In genomic region chr6:79030511-79030910, GRCh38 we compare ENCODE assay signal across 24 cellular contexts. TPM values are rescaled to one million over a fixed set of nuclear protein-coding genes. Genes with fewer than 3 reads are reported as not detected.
DNase-seq lines count a peak whose midpoint lies in the region; ATAC-seq, FAIRE-seq and TF ChIP-seq lines count a peak whose summit lies in the region.
"Had no signal": no experiment of that assay in that cellular context is flagged by ENCODE, and none has a peak within 500 bp of the region (broad histone marks: within the 10 kb centered on the region; RNA-seq: fewer than 3 reads in every experiment).

No MANE protein-coding gene starts in this region.

- no peak overlapping the region for H3K4me3 Mint-ChIP-seq in T-helper 17 cell

- peaks cover 3% of the 10 kb centered on the region for H3F3A ChIP-seq in SK-N-SH (replicated peaks; ENCODE audit: insufficient read depth)

- no peak for TF ChIP-seq RAD21 in SK-N-SH (IDR thresholded peaks at IDR 0.05; ENCODE audit: low read length)

- H3K4me1 ChIP-seq in SK-N-SH (ENCODE audit: control insufficient read depth in 1 of 2, insufficient read depth in 2 of 2, low read depth in 1 of 2, low read length in 1 of 2), result peaks cover 0 to 2% of the 10 kb centered on the region in 2 experiments; a peak in 1 of 4 replicates
- no peaks in the 10 kb centered on the region for H3K4me1 ChIP-seq in kidney (ENCODE audit: control insufficient read depth in 1 of 2, insufficient read depth in 1 of 2, low read depth in 1 of 2, low read length in 2 of 2)
- peaks cover 0 to 26% (median 0%) of the 10 kb centered on the region in 3 donors for H3K4me1 ChIP-seq in gastroesophageal sphincter
- H3K4me1 ChIP-seq: SJCRH30 had no signal

- TF ChIP-seq POLR2A in gastroesophageal sphincter (IDR thresholded peaks at IDR 0.05), result no peak

- H3K9me2 ChIP-seq in SK-N-SH, result no peaks in the 10 kb centered on the region

- H3K27ac ChIP-seq in SK-N-SH (ENCODE audit: low read depth in 2 of 2, low read length in 1 of 2) (no peak overlapping the region), kidney (ENCODE audit: low read depth in 2 of 2, low read length in 2 of 2) (no peak overlapping the region), gastroesophageal sphincter (no peak overlapping the region)
- H3K27ac ChIP-seq: 22Rv1, C4-2B, GM23248, KMS-11, SJCRH30 had no signal

- POLR2A ChIA-PET in SK-N-SH (lab: Yijun Ruan, JAX), result no interaction called here

- peaks cover 11 to 20% of the 10 kb centered on the region in 2 experiments for H3K36me3 ChIP-seq in SK-N-SH (replicated peaks in 1 of 2; ENCODE audit: control insufficient read depth in 1 of 2, insufficient read depth in 2 of 2, low read length in 1 of 2)
- no peaks in the 10 kb centered on the region for H3K36me3 ChIP-seq in kidney (ENCODE audit: control insufficient read depth in 1 of 2, insufficient read depth in 2 of 2, low read length in 2 of 2)
- peaks cover 0 to 21% of the 10 kb centered on the region in 2 donors for H3K36me3 ChIP-seq in gastroesophageal sphincter

- H3K27me3 Mint-ChIP-seq in T-helper 17 cell, result no peaks in the 10 kb centered on the region

- H3K4me1 Mint-ChIP-seq in T-helper 17 cell, result peaks cover 34% of the 10 kb centered on the region

- no peak for TF ChIP-seq CTCF in SK-N-SH (IDR thresholded peaks at IDR 0.05)
- no peak for TF ChIP-seq CTCF in kidney (IDR thresholded peaks at IDR 0.05; ENCODE audit: borderline replicate concordance, extremely low read depth, insufficient read depth)
- no peak for TF ChIP-seq CTCF in gastroesophageal sphincter (IDR thresholded peaks at IDR 0.05)

- H3K4me3 ChIP-seq in SK-N-SH (ENCODE audit: low read depth in 2 of 2, low read length in 1 of 2) (no peak overlapping the region), kidney (ENCODE audit: low read length in 2 of 2) (no peak overlapping the region), gastroesophageal sphincter (no peak overlapping the region)
- H3K4me3 ChIP-seq: GM23248, SJCRH30 had no signal

- no peaks in the 10 kb centered on the region for H3K79me2 ChIP-seq in SK-N-SH (ENCODE audit: insufficient read depth)

- peak overlapping the region; percentile 66 for H3K27ac Mint-ChIP-seq in T-helper 17 cell

- H3K27me3 ChIP-seq in SK-N-SH (ENCODE audit: insufficient read depth) (no peaks in the 10 kb centered on the region), gastroesophageal sphincter (no peaks in the 10 kb centered on the region)
- H3K27me3 ChIP-seq: SJCRH30 had no signal

- peak; percentile 83 for FAIRE-seq in kidney (lab: Jason Lieb, UNC)
- FAIRE-seq: G401.6, HepG2 had no signal

- H3K9me3 ChIP-seq in SK-N-SH (no peaks in the 10 kb centered on the region), T-helper 17 cell (ENCODE audit: control insufficient read depth, low read length, poor library complexity, severe bottlenecking) (no peaks in the 10 kb centered on the region), kidney (ENCODE audit: control insufficient read depth in 1 of 2, low read length in 2 of 2) (no peaks in the 10 kb centered on the region), gastroesophageal sphincter (no peaks in the 10 kb centered on the region)
- H3K9me3 ChIP-seq: SJCRH30 had no signal

- CTCF ChIA-PET in SK-N-SH (lab: Yijun Ruan, JAX), result interaction anchor here (1.1 kb wide), 1 partner anchor 30 kb away, joined by 3 read pairs; no protein-coding TSS in a partner anchor

- no peaks in the 10 kb centered on the region for H4K20me1 ChIP-seq in SK-N-SH (ENCODE audit: insufficient read depth)

- 92% methylated on average over 1 of the region's 1 CpG for WGBS in SK-N-SH (ENCODE audit: low lambda C conversion rate)
- 92% methylated on average over 1 of the region's 1 CpG for WGBS in gastroesophageal sphincter (ENCODE audit: low coverage in 1 of 2), 2 donors

- ATAC-seq in SK-N-SH treated with all-trans-retinoic acid at 6 μM for 48 hours, result no peak
- no peak for ATAC-seq in T-helper 17 cell
- ATAC-seq in gastroesophageal sphincter, result no peak
- ATAC-seq: HCT116, HepG2, Panc1 had no signal

- H3K9ac ChIP-seq in SK-N-SH (no peak overlapping the region), kidney (ENCODE audit: low read length in 2 of 2) (no peak overlapping the region)
- H3K9ac ChIP-seq: KMS-11 had no signal

- no peak for TF ChIP-seq EP300 in SK-N-SH (IDR thresholded peaks at IDR 0.05; ENCODE audit: borderline replicate concordance in 1 of 2, low read depth in 1 of 2, low read length in 1 of 2)
- TF ChIP-seq EP300 in gastroesophageal sphincter (IDR thresholded peaks at IDR 0.05), result no peak

- peaks cover 12% of the 10 kb centered on the region for H3K36me3 Mint-ChIP-seq in T-helper 17 cell (ENCODE audit: low read depth)

- no peak overlapping the region for H2AFZ ChIP-seq in SK-N-SH (ENCODE audit: low read depth)
- H2AFZ ChIP-seq: GM23248 had no signal

- no peak overlapping the region for H3K4me2 ChIP-seq in SK-N-SH
- H3K4me2 ChIP-seq: KMS-11 had no signal

- intact Hi-C loops in kidney (cut with DNase I), result no loop called here

- DNase-seq in SK-N-SH (no peak), T-helper 17 cell (no peak), kidney (no peak), renal cortical epithelial cell (ENCODE audit: low read depth) (peak; percentile 5), HuH-7.5 (ENCODE audit: low spot score) (no peak), NCI-H1436 (lab: John Stamatoyannopoulos, UW) (no peak)
- DNase-seq: AML-193, GM23248, NCI-H1048, NCI-H146, NCI-H2029 treated with DMSO at 0.1 percent for 48 hours, NCI-H2171, NCI-H446, NCI-H526 treated with DMSO at 0.1 percent for 48 hours, SJCRH30 had no signal

TF ChIP-seq in SK-N-SH treated with all-trans-retinoic acid at 6 μM for 48 hours, 23 proteins besides CTCF, POLR2A, EP300 and RAD21:
- peak; percentile 20; the same call in 1 of the 2 replicates for TF ChIP-seq ISL1 (CRISPR knock-in tag; IDR thresholded peaks at IDR 0.05)
- TF ChIP-seq ZNF565 (CRISPR knock-in tag; conservative IDR thresholded peaks at IDR 0.05; ENCODE audit: low read depth), result no peak
- no peak for TF ChIP-seq SNAI2 (CRISPR knock-in tag; IDR thresholded peaks at IDR 0.05)
- TF ChIP-seq CREB5 (CRISPR knock-in tag; IDR thresholded peaks at IDR 0.05; ENCODE audit: low read depth), result no peak

TF ChIP-seq in SK-N-SH, 30 proteins besides CTCF, POLR2A, EP300 and RAD21 (continues in another document):
- TF ChIP-seq REST (IDR thresholded peaks at IDR 0.05; ENCODE audit: low read depth, low read length) (no peak), EZH2phosphoT487 (IDR thresholded peaks at IDR 0.05; ENCODE audit: borderline replicate concordance, low read depth) (no peak), MEF2A (IDR thresholded peaks at IDR 0.05; ENCODE audit: borderline replicate concordance, low read depth) (no peak), FOXM1 (IDR thresholded peaks at IDR 0.05; ENCODE audit: low read depth) (no peak), PBX3 (IDR thresholded peaks at IDR 0.05) (no peak), CHD2 (IDR thresholded peaks at IDR 0.05; ENCODE audit: low read length, partially characterized antibody) (no peak), NFIC (IDR thresholded peaks at IDR 0.05; ENCODE audit: borderline replicate concordance) (no peak), RXRA (IDR thresholded peaks at IDR 0.05; ENCODE audit: borderline replicate concordance, low read depth) (no peak), SMC3 (IDR thresholded peaks at IDR 0.05; ENCODE audit: low read depth, low read length) (no peak)

RNA-seq across cellular contexts. Expression of gene PHIP, which starts 47.5 kb away (rescaled TPM):
- 1.7 and 1.9 TPM in 2 replicates for polyA plus RNA-seq in SK-N-SH (2012; rRNA removed)
- polyA plus RNA-seq in SK-N-SH (2012; cell fraction: cytosol; rRNA removed), result 2.0 and 2.3 TPM in 2 replicates
- polyA plus RNA-seq in SK-N-SH (2012; cell fraction: nucleus; rRNA removed), result 2.3 and 5.3 TPM in 2 replicates
- 10 to 100 TPM; 42.5 to 44.4 TPM for total RNA-seq in T-helper 17 cell
- 30.6 TPM for total RNA-seq in kidney
- polyA plus RNA-seq in kidney (ENCODE audit: insufficient read depth, low read depth, low replicate concordance), result 4.8 TPM
- total RNA-seq in renal cortical epithelial cell, result 15.1 and 36.9 TPM in 2 replicates
- 10 to 100 TPM; 24.9 to 44.2 (median 32.9) TPM for total RNA-seq in gastroesophageal sphincter
